Comparison of ENCODE assay signal across 23 cellular contexts in the genomic region with DNA sequence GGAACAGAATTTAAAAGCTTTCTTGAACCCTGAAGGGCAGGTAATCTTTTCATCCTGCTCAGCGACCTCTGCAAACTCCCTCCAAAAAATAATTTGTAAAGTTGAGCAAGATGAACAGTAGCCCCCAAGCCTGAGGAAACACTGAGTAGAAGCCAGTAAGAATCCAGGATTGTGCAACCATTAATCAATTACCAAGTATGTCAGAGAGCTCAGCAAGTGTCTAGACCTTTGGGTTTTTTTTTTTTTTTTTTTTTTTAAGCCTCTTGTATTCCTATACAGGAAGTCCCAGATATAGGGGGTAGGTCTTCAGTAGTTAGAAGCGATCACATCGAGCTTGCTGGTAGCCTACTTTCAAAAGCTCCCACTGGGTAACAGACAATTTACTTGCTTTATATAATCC.
"Had no signal": no experiment of that assay in that cellular context is flagged by ENCODE, and none has a peak within 500 bp of the region (broad histone marks: within the 10 kb centered on the region; RNA-seq: fewer than 3 reads in every experiment).

No MANE protein-coding gene starts in this region.

- H3K4me3 ChIP-seq: coronary artery, gastroesophageal sphincter, left ventricle myocardium inferior, psoas muscle, sigmoid colon, smooth muscle cell, tibial artery, upper lobe of right lung, vagina had no signal

- DNase-seq: effector CD4-positive, alpha-beta T cell; endodermal cell; foreskin fibroblast; immature natural killer cell; left cardiac atrium; left ventricle myocardium inferior; naive thymus-derived CD8-positive, alpha-beta T cell; psoas muscle; sigmoid colon; stimulated activated CD4-positive, alpha-beta T cell treated with anti-CD3 and anti-CD28 coated beads, Interleukin-15, amount 100 ng/mL, for 24 hours; stimulated activated CD4-positive, alpha-beta T cell treated with anti-CD3 and anti-CD28 coated beads, Interleukin-1b, Interleukin-23, amount 100 ng/mL, for 48 hours; stimulated activated CD4-positive, alpha-beta T cell treated with anti-CD3 and anti-CD28 coated beads, Interleukin-4, amount 100 ng/mL, for 24 hours; tibial artery; upper lobe of right lung had no signal

- H3K27me3 Mint-ChIP-seq: stimulated activated memory B cell treated with anti-CD40 and anti-IgM and Interleukin-4, amounts not matched to agents 10 μg/mL and 1 μg/mL and 100 μg/mL, for 72 hours had no signal

- ATAC-seq: gastroesophageal sphincter; left cardiac atrium; naive thymus-derived CD8-positive, alpha-beta T cell; psoas muscle; stimulated activated memory B cell treated with anti-CD40 and anti-IgM and Interleukin-4, amounts not matched to agents 10 μg/mL and 1 μg/mL and 100 μg/mL, for 72 hours; upper lobe of right lung had no signal

- H3K4me2 ChIP-seq: smooth muscle cell had no signal

- H3K36me3 Mint-ChIP-seq: immature natural killer cell; naive thymus-derived CD8-positive, alpha-beta T cell; stimulated activated memory B cell treated with anti-CD40 and anti-IgM and Interleukin-4, amounts not matched to agents 10 μg/mL and 1 μg/mL and 100 μg/mL, for 72 hours had no signal

- H3K9me3 ChIP-seq: gastroesophageal sphincter, left ventricle myocardium inferior, neutrophil, psoas muscle, sigmoid colon, tibial artery, upper lobe of right lung, vagina had no signal

- H3K27me3 ChIP-seq: gastroesophageal sphincter, sigmoid colon, tibial artery, upper lobe of right lung, vagina had no signal

- H3K27ac Mint-ChIP-seq: endodermal cell; immature natural killer cell; naive thymus-derived CD8-positive, alpha-beta T cell; stimulated activated memory B cell treated with anti-CD40 and anti-IgM and Interleukin-4, amounts not matched to agents 10 μg/mL and 1 μg/mL and 100 μg/mL, for 72 hours; stimulated activated naive CD8-positive, alpha-beta T cell treated with anti-CD3 and anti-CD28 coated beads, Interleukin-15, Interleukin-2, amounts not matched to agents 100 ng/mL and 50 ng/mL, for 24 hours had no signal

- H3K9me3 Mint-ChIP-seq: endodermal cell; immature natural killer cell; naive thymus-derived CD8-positive, alpha-beta T cell; stimulated activated memory B cell treated with anti-CD40 and anti-IgM and Interleukin-4, amounts not matched to agents 10 μg/mL and 1 μg/mL and 100 μg/mL, for 72 hours; stimulated activated naive CD8-positive, alpha-beta T cell treated with anti-CD3 and anti-CD28 coated beads, Interleukin-15, Interleukin-2, amounts not matched to agents 100 ng/mL and 50 ng/mL, for 24 hours had no signal

- H3K36me3 ChIP-seq: gastroesophageal sphincter, left ventricle myocardium inferior, neutrophil, sigmoid colon, tibial artery, upper lobe of right lung, vagina had no signal

- H3K27ac ChIP-seq: coronary artery, gastroesophageal sphincter, left ventricle myocardium inferior, neutrophil, psoas muscle, sigmoid colon, tibial artery, upper lobe of right lung, vagina had no signal

- FAIRE-seq: endothelial cell of umbilical vein, keratinocyte had no signal

- H3K4me1 ChIP-seq: gastroesophageal sphincter, left ventricle myocardium inferior, psoas muscle, sigmoid colon, upper lobe of right lung, vagina had no signal

- H3K4me3 Mint-ChIP-seq: endodermal cell; immature natural killer cell; naive thymus-derived CD8-positive, alpha-beta T cell; stimulated activated memory B cell treated with anti-CD40 and anti-IgM and Interleukin-4, amounts not matched to agents 10 μg/mL and 1 μg/mL and 100 μg/mL, for 72 hours; stimulated activated naive CD8-positive, alpha-beta T cell treated with anti-CD3 and anti-CD28 coated beads, Interleukin-15, Interleukin-2, amounts not matched to agents 100 ng/mL and 50 ng/mL, for 24 hours had no signal

- H3K4me1 Mint-ChIP-seq: endodermal cell; immature natural killer cell; naive thymus-derived CD8-positive, alpha-beta T cell; stimulated activated memory B cell treated with anti-CD40 and anti-IgM and Interleukin-4, amounts not matched to agents 10 μg/mL and 1 μg/mL and 100 μg/mL, for 72 hours had no signal
